15 cellular contexts compared by ENCODE assay signal in the genomic region with DNA sequence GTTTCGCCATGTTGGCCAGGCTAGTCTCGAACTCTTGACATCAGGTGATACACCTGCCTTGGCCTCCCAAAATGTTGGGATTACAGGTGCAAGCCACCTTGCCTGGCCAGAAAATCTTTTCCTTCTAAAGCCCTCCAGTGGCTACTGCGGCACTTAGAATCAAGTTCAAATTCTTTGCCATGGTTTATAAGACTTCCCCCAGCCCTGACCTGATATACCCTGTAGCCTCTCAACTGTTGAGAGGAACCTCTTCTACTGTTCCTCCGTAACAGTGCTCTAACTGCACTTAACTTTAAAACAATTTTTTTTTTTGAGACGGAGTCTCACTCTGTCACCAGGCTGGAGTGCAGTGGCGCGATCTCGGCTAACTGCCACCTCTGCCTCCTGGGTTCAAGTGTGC.
DNase-seq lines count a peak whose midpoint lies in the region; ATAC-seq, FAIRE-seq and TF ChIP-seq lines count a peak whose summit lies in the region.
"Had no signal": no experiment of that assay in that cellular context is flagged by ENCODE, and none has a peak within 500 bp of the region (broad histone marks: within the 10 kb centered on the region; RNA-seq: fewer than 3 reads in every experiment).

No MANE protein-coding gene starts in this region.

- intact Hi-C loops in CD4-positive, alpha-beta memory T cell (cut with micrococcal nuclease), result loop anchor here (1.0 kb wide), 1 partner anchor 11 kb away; no protein-coding TSS in a partner anchor
- intact Hi-C loops in HepG2 (cut with micrococcal nuclease; ENCODE audit: unreplicated experiment), result no loop called here

- in situ Hi-C loops in HepG2 (cut with HindIII; ENCODE audit: extremely low pct_ligation_motif_present, low pct_unique_long_range_greater_than_20kb), result no loop called here

- peak overlapping the region in 2 of 8 donors; percentile 65 to 88 for H3K4me3 Mint-ChIP-seq in CD4-positive, alpha-beta memory T cell
- peak overlapping the region; percentile 70 for H3K4me3 Mint-ChIP-seq in activated CD4-positive, alpha-beta memory T cell treated with anti-CD3 and anti-CD28 coated beads, Interleukin-2, amount 10 ng/mL, durations not matched to agents 7 days and 5 days
- H3K4me3 Mint-ChIP-seq: WTC11 had no signal

- POLR2A ChIA-PET in A549 (lab: Yijun Ruan, JAX), result no interaction called here
- POLR2A ChIA-PET in CD4-positive, alpha-beta memory T cell (lab: Charles Lee; ENCODE audit: partially characterized antibody), result no interaction called here
- POLR2A ChIA-PET in activated CD4-positive, alpha-beta memory T cell treated with anti-CD3 and anti-CD28 coated beads, Interleukin-2, amount 10 ng/mL, durations not matched to agents 7 days and 5 days (lab: Charles Lee), result no interaction called here
- POLR2A ChIA-PET in HepG2 (lab: Yijun Ruan, JAX), result no interaction called here

- H3K4me2 ChIP-seq in A549, result no peak overlapping the region
- H3K4me2 ChIP-seq in HepG2 (ENCODE audit: low read depth, low read length), result no peak overlapping the region

- H3K9me3 ChIP-seq in A549, result no peaks in the 10 kb centered on the region
- H3K9me3 ChIP-seq in CD4-positive, alpha-beta memory T cell (ENCODE audit: control insufficient read depth in 1 of 2, low read length in 2 of 2), result no peaks in the 10 kb centered on the region
- H3K9me3 ChIP-seq in HepG2 (ENCODE audit: low read length), result no peaks in the 10 kb centered on the region

- no peak for TF ChIP-seq RAD21 in A549 (conservative IDR thresholded peaks at IDR 0.05 in 1 of 2, IDR thresholded peaks at IDR 0.05 in 1 of 2)
- no peak for TF ChIP-seq RAD21 in HepG2 (CRISPR knock-in tag; IDR thresholded peaks at IDR 0.05)

- peaks cover 25 to 76% (median 46%) of the 10 kb centered on the region in 4 donors for H3K4me1 Mint-ChIP-seq in CD4-positive, alpha-beta memory T cell
- H3K4me1 Mint-ChIP-seq in activated CD4-positive, alpha-beta memory T cell treated with anti-CD3 and anti-CD28 coated beads, Interleukin-2, amount 10 ng/mL, durations not matched to agents 7 days and 5 days, result peaks cover 68% of the 10 kb centered on the region

- no peak overlapping the region for H2AFZ ChIP-seq in HepG2 (ENCODE audit: low read length)

- H3K36me3 Mint-ChIP-seq in CD4-positive, alpha-beta memory T cell, result no peaks in the 10 kb centered on the region
- peaks cover 18% of the 10 kb centered on the region for H3K36me3 Mint-ChIP-seq in activated CD4-positive, alpha-beta memory T cell treated with anti-CD3 and anti-CD28 coated beads, Interleukin-2, amount 10 ng/mL, durations not matched to agents 7 days and 5 days (ENCODE audit: low read depth)

- H3K36me3 ChIP-seq in CD4-positive, alpha-beta memory T cell (ENCODE audit: insufficient read depth, low read length), result no peaks in the 10 kb centered on the region
- H3K36me3 ChIP-seq in HepG2 (replicated peaks in 1 of 2; ENCODE audit: control insufficient read depth in 1 of 2, insufficient read depth in 2 of 2, low read length in 2 of 2), result no peaks in the 10 kb centered on the region

- H3K27ac Mint-ChIP-seq in CD4-positive, alpha-beta memory T cell, result peak overlapping the region in 6 of 7 donors; percentile 63 to 98 (median 95)
- peak overlapping the region; percentile 90 for H3K27ac Mint-ChIP-seq in activated CD4-positive, alpha-beta memory T cell treated with anti-CD3 and anti-CD28 coated beads, Interleukin-2, amount 10 ng/mL, durations not matched to agents 7 days and 5 days

- BruUV-seq in HepG2 (replicated peaks; lab: Mats Ljungman, UMichigan), result no TSS peak

- TF ChIP-seq EP300 in A549 (IDR thresholded peaks at IDR 0.05) (no peak), HepG2 (IDR thresholded peaks at IDR 0.05; ENCODE audit: low read depth in 2 of 2, low read length in 2 of 2) (no peak), HepG2 (CRISPR knock-in tag; IDR thresholded peaks at IDR 0.05; ENCODE audit: borderline replicate concordance) (no peak)

- no peak for TF ChIP-seq CTCF in A549 (IDR thresholded peaks at IDR 0.05)
- TF ChIP-seq CTCF in HepG2 (CRISPR knock-in tag; IDR thresholded peaks at IDR 0.05), result no peak

- H3K27me3 Mint-ChIP-seq in CD4-positive, alpha-beta memory T cell, result no peaks in the 10 kb centered on the region
- no peaks in the 10 kb centered on the region for H3K27me3 Mint-ChIP-seq in activated CD4-positive, alpha-beta memory T cell treated with anti-CD3 and anti-CD28 coated beads, Interleukin-2, amount 10 ng/mL, durations not matched to agents 7 days and 5 days

- FAIRE-seq in A549 (lab: Jason Lieb, UNC) (no peak), HepG2 (lab: Jason Lieb, UNC) (no peak)
- FAIRE-seq: G401.6, K562 had no signal

- H3K79me2 ChIP-seq in HepG2 (ENCODE audit: insufficient read depth, low read length), result no peaks in the 10 kb centered on the region

- no peaks in the 10 kb centered on the region for H3K27me3 ChIP-seq in CD4-positive, alpha-beta memory T cell (ENCODE audit: insufficient read depth, low read length)
- no peaks in the 10 kb centered on the region for H3K27me3 ChIP-seq in HepG2 (ENCODE audit: control insufficient read depth in 1 of 2, insufficient read depth in 2 of 2, low read length in 2 of 2)

- H3K9ac ChIP-seq in HepG2 (ENCODE audit: insufficient read depth, low read depth, low read length), result no peak overlapping the region

- TF ChIP-seq POLR2A in A549 (IDR thresholded peaks at IDR 0.05; ENCODE audit: low read length), result no peak
- TF ChIP-seq POLR2A in HepG2 (IDR thresholded peaks at IDR 0.05; ENCODE audit: insufficient read depth in 1 of 2, low read depth in 2 of 2, low read length in 2 of 2), result no peak

- WGBS in A549 (ENCODE audit: missing lambda C conversion rate), result 95% methylated on average over 8 of the region's 8 CpGs
- 93% methylated on average over 8 of the region's 8 CpGs for WGBS in HepG2 (ENCODE audit: low lambda C conversion rate)

- DNase-seq in A549 (ENCODE audit: low read depth in 1 of 2, low spot score in 1 of 2), result no peak
- DNase-seq in CD4-positive, alpha-beta memory T cell, result no peak
- no peak for DNase-seq in activated CD4-positive, alpha-beta memory T cell treated with anti-CD3 and anti-CD28 coated beads, Interleukin-2, amount 10 ng/mL, durations not matched to agents 7 days and 5 days
- no peak for DNase-seq in HepG2 (ENCODE audit: low spot score)
- no peak for DNase-seq in HUDEP-2 (lab: John Stamatoyannopoulos, UW; ENCODE audit: unreplicated experiment in 76 of 76)
- DNase-seq in activated CD4-positive, alpha-beta T cell treated with anti-CD3 and anti-CD28 coated beads for 1 hour, result no peak
- no peak for DNase-seq in stimulated activated CD4-positive, alpha-beta T cell treated with anti-CD3 and anti-CD28 coated beads, Interleukin-2, amount 100 ng/mL, for 24 hours
- no peak for DNase-seq in stimulated activated CD4-positive, alpha-beta T cell treated with anti-CD3 and anti-CD28 coated beads, Interleukin-15, amount 100 ng/mL, for 24 hours
- DNase-seq: NCI-H187 treated with DMSO at 0.1 percent for 48 hours, NCI-H226, posterior cingulate gyrus, Right ventricle myocardium superior had no signal

- H3K4me1 ChIP-seq in A549 (peaks cover 34% of the 10 kb centered on the region), HepG2 (ENCODE audit: insufficient read depth, low read length) (peaks cover 40% of the 10 kb centered on the region)
- peaks cover 61% of the 10 kb centered on the region for H3K4me1 ChIP-seq in CD4-positive, alpha-beta memory T cell (ENCODE audit: insufficient read depth, low read length)

- peaks cover 0 to 9% (median under 1%) of the 10 kb centered on the region in 8 donors for H3K9me3 Mint-ChIP-seq in CD4-positive, alpha-beta memory T cell
- peaks cover 19% of the 10 kb centered on the region for H3K9me3 Mint-ChIP-seq in activated CD4-positive, alpha-beta memory T cell treated with anti-CD3 and anti-CD28 coated beads, Interleukin-2, amount 10 ng/mL, durations not matched to agents 7 days and 5 days
- H3K9me3 Mint-ChIP-seq: WTC11 had no signal

- H4K20me1 ChIP-seq in HepG2 (ENCODE audit: insufficient read depth, low read length), result no peaks in the 10 kb centered on the region

- H3K27ac ChIP-seq in A549 (peak overlapping the region; percentile 38 to 74; a peak in 5 of 6 replicates), HepG2 (ENCODE audit: extremely low read length, insufficient read depth, low read length) (no peak overlapping the region)
- H3K27ac ChIP-seq in CD4-positive, alpha-beta memory T cell (ENCODE audit: low read depth, low read length), result no peak overlapping the region

- ATAC-seq in A549 (no peak), HepG2 (no peak)
- ATAC-seq: K562, WTC11 had no signal

- no peak overlapping the region for H3K4me3 ChIP-seq in A549
- H3K4me3 ChIP-seq in CD4-positive, alpha-beta memory T cell (ENCODE audit: low read length in 2 of 2), result no peak overlapping the region
- H3K4me3 ChIP-seq in HepG2 (replicated peaks in 1 of 3; ENCODE audit: insufficient read depth in 1 of 3, low read depth in 2 of 3, low read length in 3 of 3), result no peak overlapping the region
- H3K4me3 ChIP-seq: K562 had no signal

- CTCF ChIA-PET in A549 (lab: Yijun Ruan, JAX) (no interaction called here), HepG2 (lab: Yijun Ruan, JAX; ENCODE audit: low intra/inter-chr PET ratio, low total read pairs) (no interaction called here)
- CTCF ChIA-PET in CD4-positive, alpha-beta memory T cell (lab: Charles Lee; ENCODE audit: partially characterized antibody), result no interaction called here
- CTCF ChIA-PET in activated CD4-positive, alpha-beta memory T cell treated with anti-CD3 and anti-CD28 coated beads, Interleukin-2, amount 10 ng/mL, durations not matched to agents 7 days and 5 days (lab: Charles Lee), result no interaction called here

TF ChIP-seq in A549, 52 proteins besides CTCF, POLR2A, EP300 and RAD21:
- TF ChIP-seq ZC3H11A (IDR thresholded peaks at IDR 0.05), result no peak

TF ChIP-seq in HepG2, 621 proteins besides CTCF, POLR2A, EP300 and RAD21 (continues in another document):
- TF ChIP-seq ZNF256 (CRISPR knock-in tag; conservative IDR thresholded peaks at IDR 0.05) (0 out of 2 replicates have a peak, but pooled peaks have one; percentile 25), YY1 (IDR thresholded peaks at IDR 0.05; ENCODE audit: insufficient read depth, insufficient replicate concordance, low read depth, low read length) (no peak)

Comparison
In these comparisons a context has a peak if more than half of its experiments do, and no peak if none do; other contexts are left out.
1. H3K27ac ChIP-seq: peak in A549 (2 of 2); none in CD4-positive, alpha-beta memory T cell (single experiment) and HepG2 (single experiment).